Comparison of ENCODE assay signal across 8 cellular contexts in the genomic region with DNA sequence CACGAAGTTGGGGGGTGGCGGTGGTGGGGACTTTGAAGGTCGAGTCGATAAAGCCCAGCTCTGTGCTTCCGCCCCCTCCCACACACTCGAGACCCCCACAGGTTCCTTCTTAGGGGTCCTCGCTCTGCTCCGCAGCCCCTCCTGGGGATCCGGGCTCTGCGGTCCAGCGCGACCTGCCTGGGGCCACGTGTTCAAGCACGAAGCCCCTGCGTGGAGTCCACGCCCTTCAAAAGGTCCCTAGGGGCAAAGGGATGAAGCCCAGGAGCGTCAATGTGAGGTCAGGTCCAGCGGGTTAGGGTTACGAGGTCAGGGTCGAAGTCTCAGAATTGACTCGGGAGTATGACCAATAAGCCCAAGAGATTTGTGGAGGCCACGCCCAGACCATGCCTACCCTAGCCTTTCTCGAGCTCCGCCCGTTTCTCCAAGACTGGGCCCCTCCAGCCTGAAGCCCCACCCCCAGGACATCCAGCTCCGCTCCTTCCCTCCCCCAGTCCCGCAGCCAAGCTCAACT.
DNase-seq lines count a peak whose midpoint lies in the region; ATAC-seq and TF ChIP-seq lines count a peak whose summit lies in the region.

No MANE protein-coding gene starts in this region.

- peaks cover 2% of the 10 kb centered on the region for H3K9me3 ChIP-seq in iPS-18c (ENCODE audit: control insufficient read depth, insufficient read depth, low read length)

- in situ Hi-C loops in astrocyte of the spinal cord (cut with HindIII; ENCODE audit: low sequenced_read_pairs): no loop called here

- no peak for TF ChIP-seq CTCF in astrocyte of the spinal cord (IDR thresholded peaks at IDR 0.05; ENCODE audit: low read depth, low read length)

- H3K4me3 ChIP-seq in astrocyte of the spinal cord (ENCODE audit: low read depth, low read length): peak overlapping the region; percentile 35
- peak overlapping the region; percentile 77 for H3K4me3 ChIP-seq in iPS-18c (ENCODE audit: insufficient read depth, low read depth, low read length)

- DNase-seq in NCI-H1694 treated with DMSO at 0.1 percent for 48 hours (lab: John Stamatoyannopoulos, UW) (peak; percentile 20), NCI-H1694 (lab: John Stamatoyannopoulos, UW) (no peak), NCI-H2227 treated with DMSO at 0.1 percent for 48 hours (lab: John Stamatoyannopoulos, UW) (peak; percentile 47), astrocyte of the spinal cord (ENCODE audit: low read depth, low spot score) (no peak), NCI-H2081 (lab: John Stamatoyannopoulos, UW) (no peak)
- peak; percentile 64 for DNase-seq in stimulated activated CD4-positive, alpha-beta T cell treated with anti-CD3 and anti-CD28 coated beads, Interleukin-15, amount 100 ng/mL, for 24 hours

- ATAC-seq in GM21367 (IDR thresholded peaks at IDR 0.05; ENCODE audit: unreplicated experiment): no peak

Comparison
In these comparisons a context has a peak if more than half of its experiments do, and no peak if none do; other contexts are left out.
1. DNase-seq: peak in NCI-H1694 treated with DMSO at 0.1 percent for 48 hours (single experiment), NCI-H2227 treated with DMSO at 0.1 percent for 48 hours (single experiment) and stimulated activated CD4-positive, alpha-beta T cell treated with anti-CD3 and anti-CD28 coated beads, Interleukin-15, amount 100 ng/mL, for 24 hours (single experiment); none in NCI-H1694 (single experiment), astrocyte of the spinal cord (single experiment) and NCI-H2081 (0 of 2).